In the genomic region with DNA sequence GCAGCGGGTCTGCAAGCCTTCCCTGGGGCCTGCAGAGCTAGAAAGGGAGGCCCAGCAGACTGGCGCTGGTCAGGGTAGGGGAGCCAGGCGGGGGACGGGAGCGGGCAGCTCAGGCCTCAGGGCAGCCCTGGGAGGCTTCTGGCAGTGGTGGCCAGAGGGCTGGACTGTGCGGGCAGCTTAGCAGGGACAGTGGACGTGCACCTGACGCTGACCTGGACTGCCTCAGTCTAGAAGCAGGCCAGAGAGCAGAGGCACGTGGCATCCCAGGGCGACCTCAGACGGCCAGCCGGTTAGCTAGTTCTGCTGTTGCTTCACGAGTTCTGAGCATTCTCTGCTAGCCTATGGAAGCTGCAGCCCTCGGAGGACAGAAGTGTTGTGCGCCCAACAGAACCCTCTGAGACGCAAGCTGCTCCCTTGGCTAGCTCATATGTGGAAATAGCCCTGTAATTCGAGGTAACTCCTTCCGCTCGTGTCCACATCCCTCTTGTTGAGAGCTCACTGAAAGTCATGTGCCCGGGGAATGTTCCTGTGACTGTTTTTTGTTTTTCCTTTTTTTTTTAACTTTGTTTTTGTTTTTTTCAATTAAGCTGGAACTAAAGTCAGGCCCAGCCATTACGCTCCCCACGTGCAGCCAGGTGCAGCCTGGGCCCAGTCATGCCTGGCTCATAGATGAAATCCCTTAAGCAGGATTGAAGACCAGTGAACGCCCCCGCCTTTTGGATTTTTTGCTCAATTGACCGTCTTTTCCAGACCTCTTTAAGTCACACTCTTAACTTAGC, we compare ENCODE assay signal across 9 cellular contexts. TPM values are rescaled to one million over a fixed set of nuclear protein-coding genes. Genes with fewer than 3 reads are reported as not detected.
DNase-seq lines count a peak whose midpoint lies in the region; ATAC-seq and TF ChIP-seq lines count a peak whose summit lies in the region.
"Had no signal": no experiment of that assay in that cellular context is flagged by ENCODE, and none has a peak within 500 bp of the region (broad histone marks: within the 10 kb centered on the region; RNA-seq: fewer than 3 reads in every experiment).

No MANE protein-coding gene starts in this region.

- no peak for TF ChIP-seq EP300 in gastroesophageal sphincter (IDR thresholded peaks at IDR 0.05)

- H3F3A ChIP-seq in GM23338 (replicated peaks; ENCODE audit: low read depth): peaks cover 61% of the 10 kb centered on the region

- no peak for ATAC-seq in GM23338
- no peak for ATAC-seq in T-helper 17 cell
- no peak for ATAC-seq in gastroesophageal sphincter
- no peak for ATAC-seq in GM21515 (IDR thresholded peaks at IDR 0.05; ENCODE audit: unreplicated experiment)

- H3K27me3 ChIP-seq in GM23338 (ENCODE audit: insufficient read depth) (no peaks in the 10 kb centered on the region), gastroesophageal sphincter (no peaks in the 10 kb centered on the region), spleen (replicated peaks in 1 of 7) (no peaks in the 10 kb centered on the region)
- H3K27me3 ChIP-seq in effector memory CD4-positive, alpha-beta T cell (replicated peaks; ENCODE audit: control insufficient read depth, insufficient read depth, low read length, poor library complexity, severe bottlenecking): no peaks in the 10 kb centered on the region
- H3K27me3 ChIP-seq: MG63 had no signal

- peaks cover 50% of the 10 kb centered on the region for H3K79me2 ChIP-seq in GM23338 (replicated peaks; ENCODE audit: insufficient read depth)

- TF ChIP-seq CTCF in GM23338 (conservative IDR thresholded peaks at IDR 0.05; ENCODE audit: low read depth in 2 of 2) (no peak), gastroesophageal sphincter (IDR thresholded peaks at IDR 0.05) (no peak), spleen (IDR thresholded peaks at IDR 0.05 in 8 of 11, conservative IDR thresholded peaks at IDR 0.05 in 3 of 11) (no peak)

- intact Hi-C loops in spleen (cut with DNase I; ENCODE audit: low total_unique reads): loop anchor here (10.0 kb wide), 1 partner anchor 131 kb away; a partner anchor contains a TSS

- H3K4me1 Mint-ChIP-seq in GM23338: peaks cover 51% of the 10 kb centered on the region
- H3K4me1 Mint-ChIP-seq in T-helper 17 cell: peaks cover 48% of the 10 kb centered on the region

- H3K27ac ChIP-seq in GM23338 (ENCODE audit: low read depth): peak overlapping the region; percentile 91
- H3K27ac ChIP-seq in gastroesophageal sphincter: peak overlapping the region; percentile 13 to 100 (median 96)
- H3K27ac ChIP-seq in spleen: peak overlapping the region; percentile 8 to 100 (median 100)
- H3K27ac ChIP-seq in effector memory CD4-positive, alpha-beta T cell (ENCODE audit: insufficient read depth, low read length, poor library complexity, severe bottlenecking): no peak overlapping the region

- WGBS in gastroesophageal sphincter (ENCODE audit: low coverage in 1 of 2), 2 donors: 64 to 70% methylated on average over 2 to 10 of the region's 25 CpGs
- WGBS in spleen, 5 donors: 65 to 86% (median 75%) methylated on average over 15 to 25 of the region's 25 CpGs

- peak overlapping the region; percentile 88; the same call in 1 of the 2 replicates for H3K4me3 ChIP-seq in GM23338
- H3K4me3 ChIP-seq in gastroesophageal sphincter: peak overlapping the region in 1 of 2 donors; percentile 96
- H3K4me3 ChIP-seq in spleen: peak overlapping the region in 1 of 8 donors; percentile 83
- no peak overlapping the region for H3K4me3 ChIP-seq in effector memory CD4-positive, alpha-beta T cell (ENCODE audit: insufficient read depth, low read depth, low read length, poor library complexity, severe bottlenecking)

- H3K27me3 Mint-ChIP-seq in GM23338 (ENCODE audit: insufficient read depth, low read depth, poor library complexity) (peaks cover 43% of the 10 kb centered on the region), T-helper 17 cell (no peaks in the 10 kb centered on the region)

- no peaks in the 10 kb centered on the region; the same call in 2 of the 3 replicates for H3K9me3 Mint-ChIP-seq in GM23338

- no peak for TF ChIP-seq POLR2A in gastroesophageal sphincter (IDR thresholded peaks at IDR 0.05)
- TF ChIP-seq POLR2A in spleen (IDR thresholded peaks at IDR 0.05): no peak

- H2AFZ ChIP-seq in GM23338: no peak overlapping the region

- H3K4me1 ChIP-seq in GM23338 (ENCODE audit: insufficient read depth) (peaks cover 35% of the 10 kb centered on the region), gastroesophageal sphincter (peaks cover 3 to 76% (median 61%) of the 10 kb centered on the region in 3 donors), spleen (peaks cover 65 to 91% (median 78%) of the 10 kb centered on the region in 6 donors)
- peaks cover 63% of the 10 kb centered on the region for H3K4me1 ChIP-seq in effector memory CD4-positive, alpha-beta T cell (ENCODE audit: control insufficient read depth, insufficient read depth, low read length, poor library complexity, severe bottlenecking)

- no peaks in the 10 kb centered on the region for H3K9me2 ChIP-seq in GM23338 (ENCODE audit: insufficient read depth)

- peak overlapping the region; percentile 88 for H3K27ac Mint-ChIP-seq in GM23338
- H3K27ac Mint-ChIP-seq in T-helper 17 cell: peak overlapping the region; percentile 98

- no peaks in the 10 kb centered on the region for H3K9me3 ChIP-seq in T-helper 17 cell (ENCODE audit: control insufficient read depth, low read length, poor library complexity, severe bottlenecking)
- H3K9me3 ChIP-seq in gastroesophageal sphincter: no peaks in the 10 kb centered on the region
- no peaks in the 10 kb centered on the region for H3K9me3 ChIP-seq in spleen
- H3K9me3 ChIP-seq in effector memory CD4-positive, alpha-beta T cell (ENCODE audit: control insufficient read depth, low read length): no peaks in the 10 kb centered on the region
- H3K9me3 ChIP-seq: MG63 had no signal

- DNase-seq in GM23338 (ENCODE audit: low spot score) (no peak), T-helper 17 cell (no peak), spleen (peak; percentile 79), activated gamma-delta T cell (lab: John Stamatoyannopoulos, UW) (no peak), kidney tubule cell (ENCODE audit: low spot score) (no peak)
- no peak for DNase-seq in effector memory CD4-positive, alpha-beta T cell
- DNase-seq: MG63 had no signal

- H3K4me2 ChIP-seq in GM23338: peak overlapping the region; percentile 97

- H4K20me1 ChIP-seq in GM23338 (replicated peaks; ENCODE audit: insufficient read depth): peaks cover 37% of the 10 kb centered on the region

- H3K36me3 ChIP-seq in GM23338 (ENCODE audit: insufficient read depth): peaks cover 31% of the 10 kb centered on the region
- peaks cover 0 to 58% of the 10 kb centered on the region in 2 donors for H3K36me3 ChIP-seq in gastroesophageal sphincter
- H3K36me3 ChIP-seq in spleen: peaks cover 10 to 68% (median 54%) of the 10 kb centered on the region in 6 donors
- peaks cover 58% of the 10 kb centered on the region for H3K36me3 ChIP-seq in effector memory CD4-positive, alpha-beta T cell (ENCODE audit: control insufficient read depth, insufficient read depth, low read length)

- H3K4me3 Mint-ChIP-seq in GM23338 (peak overlapping the region; percentile 57), T-helper 17 cell (peak overlapping the region; percentile 69)

- peaks cover 56% of the 10 kb centered on the region for H3K36me3 Mint-ChIP-seq in GM23338 (ENCODE audit: low read depth)
- H3K36me3 Mint-ChIP-seq in T-helper 17 cell (ENCODE audit: low read depth): peaks cover 4% of the 10 kb centered on the region

TF ChIP-seq in GM23338, 12 proteins besides CTCF, POLR2A, EP300 and RAD21:
- TF ChIP-seq POLR2AphosphoS5 (IDR thresholded peaks at IDR 0.05; ENCODE audit: low read depth) (peak; percentile 52), STAT1 (IDR thresholded peaks at IDR 0.05; ENCODE audit: unreplicated experiment) (no peak)

RNA-seq across cellular contexts. Expression of a gene that starts 1.9 kb away (rescaled TPM):
- total RNA-seq in GM23338 (2014; rRNA removed; shearing (Covaris generic)): 39.2 and 60.4 TPM in 2 replicates
- polyA plus RNA-seq in GM23338 (2016; fragmentation: Nextera tagmentation; extraction: Ambion mirVana) (62.3 and 68.0 TPM in 2 replicates), spleen (100 to 1,000 TPM in 1 of 3 donors, 10 to 100 TPM in 2; 82.9 to 134 (median 88.6) TPM)
- total RNA-seq in T-helper 17 cell (10 to 100 TPM; 40.6 to 43.6 TPM), gastroesophageal sphincter (10 to 100 TPM; 14.2 to 42.2 (median 21.8) TPM), spleen (10 to 100 TPM; 35.8 to 69.6 (median 43.9) TPM)

RNA-seq across cellular contexts. Expression of a gene that starts 4.3 kb away (rescaled TPM):
- total RNA-seq in GM23338 (2014; rRNA removed; shearing (Covaris generic)): 152 and 202 TPM in 2 replicates
- 153 and 160 TPM in 2 replicates for polyA plus RNA-seq in GM23338 (2016; fragmentation: Nextera tagmentation; extraction: Ambion mirVana)
- 100 to 1,000 TPM; 460 to 474 TPM for total RNA-seq in T-helper 17 cell
- 100 to 1,000 TPM; 350 to 708 (median 559) TPM for total RNA-seq in gastroesophageal sphincter
- total RNA-seq in spleen: 100 to 1,000 TPM; 333 to 672 (median 514) TPM
- 100 to 1,000 TPM; 406 to 894 (median 843) TPM for polyA plus RNA-seq in spleen

RNA-seq across cellular contexts. Expression of a gene that starts 12.2 kb away (rescaled TPM):
- 8.2 and 10.3 TPM in 2 replicates for total RNA-seq in GM23338 (2014; rRNA removed; shearing (Covaris generic))
- polyA plus RNA-seq in GM23338 (2016; fragmentation: Nextera tagmentation; extraction: Ambion mirVana) (2.7 and 4.8 TPM in 2 replicates), spleen (not detected)
- total RNA-seq in T-helper 17 cell (not detected), gastroesophageal sphincter (not detected), spleen (not detected)

RNA-seq across cellular contexts. Expression of a gene that starts 25.1 kb away (rescaled TPM):
- total RNA-seq in GM23338 (2014; rRNA removed; shearing (Covaris generic)): 84.5 and 113 TPM in 2 replicates
- polyA plus RNA-seq in GM23338 (2016; fragmentation: Nextera tagmentation; extraction: Ambion mirVana) (28.6 and 33.3 TPM in 2 replicates), spleen (10 to 100 TPM; 16.5 to 48.9 (median 19.1) TPM)
- total RNA-seq in T-helper 17 cell (100 to 1,000 TPM in 1 of 2 donors, 10 to 100 TPM in 1; 87.1 to 113 TPM), gastroesophageal sphincter (10 to 100 TPM; 20.0 to 40.1 (median 24.2) TPM), spleen (100 to 1,000 TPM in 4 of 7 donors, 10 to 100 TPM in 3; 42.1 to 223 (median 138) TPM)

RNA-seq across cellular contexts. Expression of a gene that starts 31.9 kb away (rescaled TPM):
- 78.7 and 139 TPM in 2 replicates for total RNA-seq in GM23338 (2014; rRNA removed; shearing (Covaris generic))
- 396 and 420 TPM in 2 replicates for polyA plus RNA-seq in GM23338 (2016; fragmentation: Nextera tagmentation; extraction: Ambion mirVana)
- total RNA-seq in T-helper 17 cell: 100 to 1,000 TPM; 104 to 115 TPM
- 100 to 1,000 TPM in 1 of 4 donors, 10 to 100 TPM in 3; 62.3 to 116 (median 84.1) TPM for total RNA-seq in gastroesophageal sphincter
- total RNA-seq in spleen: 100 to 1,000 TPM in 4 of 7 donors, 10 to 100 TPM in 3; 49.1 to 131 (median 102) TPM
- polyA plus RNA-seq in spleen: 100 to 1,000 TPM; 164 to 166 (median 165) TPM
